Comparison of ENCODE assay signal across 9 cellular contexts in genomic region chr14:82075566-82075965, GRCh38.
DNase-seq lines count a peak whose midpoint lies in the region; ATAC-seq and TF ChIP-seq lines count a peak whose summit lies in the region.
"Had no signal": no experiment of that assay in that cellular context is flagged by ENCODE, and none has a peak within 500 bp of the region (broad histone marks: within the 10 kb centered on the region; RNA-seq: fewer than 3 reads in every experiment).

No MANE protein-coding gene starts in this region.

- no peak for TF ChIP-seq POLR2A in body of pancreas (IDR thresholded peaks at IDR 0.05)

- DNase-seq in M059J (ENCODE audit: low read depth) (peak; percentile 2), body of pancreas (peak; percentile 16 to 61 (median 39)), omental fat pad (ENCODE audit: low spot score) (no peak)
- DNase-seq: naive B cell, NCI-H2227 treated with DMSO at 0.1 percent for 48 hours had no signal

- H3K4me2 ChIP-seq in neural cell (ENCODE audit: low read length), result no peak overlapping the region

- no peaks in the 10 kb centered on the region for H4K20me1 ChIP-seq in neural cell (ENCODE audit: insufficient read depth)

- H3K36me3 ChIP-seq in body of pancreas (replicated peaks in 1 of 2; ENCODE audit: insufficient read depth in 1 of 2, low read depth in 2 of 2) (no peaks in the 10 kb centered on the region), neural cell (ENCODE audit: insufficient read depth, low read length) (no peaks in the 10 kb centered on the region)

- no peak overlapping the region for H3K9ac ChIP-seq in neural cell (ENCODE audit: low read length)

- H3K79me2 ChIP-seq in neural cell (replicated peaks; ENCODE audit: insufficient read depth, low read length), result no peaks in the 10 kb centered on the region

- no peaks in the 10 kb centered on the region for H3K9me3 ChIP-seq in body of pancreas
- H3K9me3 ChIP-seq in neural cell (ENCODE audit: low read length), result no peaks in the 10 kb centered on the region

- H3F3A ChIP-seq in neural cell (ENCODE audit: insufficient read depth, low read length, poor library complexity, severe bottlenecking), result peaks cover 6% of the 10 kb centered on the region

- intact Hi-C loops in body of pancreas (cut with DNase I), result no loop called here

- no peak overlapping the region for H2AFZ ChIP-seq in neural cell (ENCODE audit: low read depth, low read length)

- no peaks in the 10 kb centered on the region for H3K9me2 ChIP-seq in neural cell (ENCODE audit: insufficient read depth, low read length)

- WGBS in body of pancreas, 2 donors, result 9 to 14% methylated on average over 3 of the region's 3 CpGs

- no peak for TF ChIP-seq EP300 in neural cell (conservative IDR thresholded peaks at IDR 0.05; ENCODE audit: poor library complexity, severe bottlenecking)

- TF ChIP-seq CTCF in body of pancreas (IDR thresholded peaks at IDR 0.05) (no peak), neural cell (IDR thresholded peaks at IDR 0.05; ENCODE audit: poor library complexity, severe bottlenecking) (no peak), omental fat pad (IDR thresholded peaks at IDR 0.05) (no peak)

- H3K4me1 ChIP-seq in body of pancreas, result no peaks in the 10 kb centered on the region

- H3K27ac ChIP-seq in body of pancreas (no peak overlapping the region), neural cell (ENCODE audit: low read length) (no peak overlapping the region)

- no peaks in the 10 kb centered on the region for H3K27me3 ChIP-seq in body of pancreas
- H3K27me3 ChIP-seq in neural cell (ENCODE audit: insufficient read depth, low read depth, low read length), result no peaks in the 10 kb centered on the region

- no peak overlapping the region for H3K4me3 ChIP-seq in body of pancreas
- H3K4me3 ChIP-seq in neural cell (ENCODE audit: low read length), result no peak overlapping the region

- TF ChIP-seq RAD21 in neural cell (conservative IDR thresholded peaks at IDR 0.05), result no peak

- peak; percentile 48 for ATAC-seq in GM18868 (IDR thresholded peaks at IDR 0.05; ENCODE audit: unreplicated experiment)
- no peak for ATAC-seq in body of pancreas
- ATAC-seq in GM19023 (IDR thresholded peaks at IDR 0.05; ENCODE audit: unreplicated experiment), result no peak
- no peak for ATAC-seq in omental fat pad (ENCODE audit: low FRiP score)
- no peak for ATAC-seq in HG03521 (IDR thresholded peaks at IDR 0.05; ENCODE audit: unreplicated experiment)

TF ChIP-seq in neural cell, 6 proteins besides CTCF, POLR2A, EP300 and RAD21:
- TF ChIP-seq POLR2AphosphoS5 (IDR thresholded peaks at IDR 0.05) (no peak), MXI1 (conservative IDR thresholded peaks at IDR 0.05; ENCODE audit: poor library complexity, severe bottlenecking) (no peak), SMC3 (conservative IDR thresholded peaks at IDR 0.05; ENCODE audit: poor library complexity) (no peak), EZH2 (IDR thresholded peaks at IDR 0.05; ENCODE audit: borderline replicate concordance, insufficient read depth, low read length, poor library complexity, severe bottlenecking) (no peak), TAF1 (IDR thresholded peaks at IDR 0.05; ENCODE audit: low read depth) (no peak), REST (IDR thresholded peaks at IDR 0.05; ENCODE audit: borderline replicate concordance) (peak; percentile 85)
